9 cellular contexts compared by ENCODE assay signal in genomic region chr20:1467355-1468116, GRCh38. TPM values are rescaled to one million over a fixed set of nuclear protein-coding genes. Genes with fewer than 3 reads are reported as not detected.
DNase-seq lines count a peak whose midpoint lies in the region; ATAC-seq, FAIRE-seq and TF ChIP-seq lines count a peak whose summit lies in the region.
"Had no signal": no experiment of that assay in that cellular context is flagged by ENCODE, and none has a peak within 500 bp of the region (broad histone marks: within the 10 kb centered on the region; RNA-seq: fewer than 3 reads in every experiment).

No MANE protein-coding gene starts in this region.

- peaks cover 6% of the 10 kb centered on the region for H4K20me1 ChIP-seq in GM12878 (ENCODE audit: control insufficient read depth, insufficient read depth)

- H2AK5ac ChIP-seq in mesenchymal stem cell (ENCODE audit: low read length, severe bottlenecking), result peak overlapping the region; percentile 75

- H2BK120ac ChIP-seq in mesenchymal stem cell (ENCODE audit: low read depth, low read length), result no peak overlapping the region

- no peak for TF ChIP-seq RAD21 in GM12878 (IDR thresholded peaks at IDR 0.05; ENCODE audit: insufficient read depth, low read depth, low read length)

- no peak for TF ChIP-seq EP300 in GM12878 (IDR thresholded peaks at IDR 0.05; ENCODE audit: borderline replicate concordance in 1 of 2, control insufficient read depth in 1 of 2, low read depth in 2 of 2, low read length in 2 of 2)

- H3K9ac ChIP-seq in GM12878 (ENCODE audit: control insufficient read depth, insufficient read depth, low read length) (no peak overlapping the region), mesenchymal stem cell (ENCODE audit: low read length) (no peak overlapping the region)

- H3K27ac ChIP-seq in GM12878 (ENCODE audit: control insufficient read depth, insufficient read depth) (no peak overlapping the region), mesenchymal stem cell (ENCODE audit: low read length, poor library complexity, severe bottlenecking) (peak overlapping the region; percentile 23), upper lobe of right lung (peak overlapping the region; percentile 80)

- no TSS peak for BruUV-seq in GM12878 (replicated peaks; lab: Mats Ljungman, UMichigan)

- H3K79me2 ChIP-seq in GM12878 (ENCODE audit: control insufficient read depth, insufficient read depth, low read length), result peaks cover 19% of the 10 kb centered on the region

- FAIRE-seq in GM12878 (lab: Jason Lieb, UNC), result no peak

- H3K4ac ChIP-seq in mesenchymal stem cell (ENCODE audit: low read depth in 1 of 2, low read length in 2 of 2), result no peak overlapping the region

- no peaks in the 10 kb centered on the region for H3K9me3 ChIP-seq in GM12878 (replicated peaks; ENCODE audit: control insufficient read depth, insufficient read depth, low read length)
- H3K9me3 ChIP-seq in mesenchymal stem cell (ENCODE audit: control insufficient read depth, low read length), result no peaks in the 10 kb centered on the region
- H3K9me3 ChIP-seq in upper lobe of right lung, result no peaks in the 10 kb centered on the region

- TF ChIP-seq CTCF in NB4 (IDR thresholded peaks at IDR 0.05; ENCODE audit: low read depth, low read length) (no peak), GM12878 (IDR thresholded peaks at IDR 0.05 in 2 of 3, conservative IDR thresholded peaks at IDR 0.05 in 1 of 3; ENCODE audit: control insufficient read depth in 2 of 3, extremely low read depth in 1 of 3, insufficient read depth in 1 of 3, low read depth in 3 of 3, low read length in 3 of 3) (no peak), upper lobe of right lung (IDR thresholded peaks at IDR 0.05) (no peak)

- H3K23ac ChIP-seq in mesenchymal stem cell (ENCODE audit: low read length in 2 of 2), result no peak overlapping the region

- 0 out of 4 replicates have a peak, but pooled peaks cover 0 to 4% of the 10 kb centered on the region in 2 experiments for H3K36me3 ChIP-seq in GM12878 (ENCODE audit: control insufficient read depth in 2 of 2, insufficient read depth in 2 of 2, low read length in 1 of 2)
- H3K36me3 ChIP-seq in mesenchymal stem cell (ENCODE audit: control insufficient read depth in 1 of 2, insufficient read depth in 2 of 2, low read depth in 1 of 2, low read length in 2 of 2), result peaks cover 7 to 28% of the 10 kb centered on the region in 2 experiments
- peaks cover 19% of the 10 kb centered on the region for H3K36me3 ChIP-seq in upper lobe of right lung
- H3K36me3 ChIP-seq: cardiac muscle cell had no signal

- POLR2A ChIA-PET in GM12878 (lab: Charles Lee), result interaction anchor here (1.1 to 1.6 kb wide), 3 partner anchors 9 to 310 kb away, joined by 3 to 4 read pairs (median 4); no protein-coding TSS in a partner anchor

- H2AFZ ChIP-seq in GM12878 (ENCODE audit: control insufficient read depth, low read depth, low read length), result peak overlapping the region; percentile 3
- H2AFZ ChIP-seq in mesenchymal stem cell (ENCODE audit: low read depth, low read length), result no peak overlapping the region

- no peak overlapping the region for H2BK15ac ChIP-seq in mesenchymal stem cell (ENCODE audit: low read depth, poor library complexity, severe bottlenecking)

- no peak overlapping the region for H2BK5ac ChIP-seq in mesenchymal stem cell (ENCODE audit: low read depth, low read length, poor library complexity, severe bottlenecking)

- intact Hi-C loops in GM12878 (cut with micrococcal nuclease; ENCODE audit: unreplicated experiment) (loop anchor here (2.0 kb wide), 1 partner anchor 35 kb away; no protein-coding TSS in a partner anchor), upper lobe of right lung (cut with DNase I) (no loop called here)

- no peak overlapping the region for H3K18ac ChIP-seq in mesenchymal stem cell (ENCODE audit: low read depth in 1 of 2, low read length in 2 of 2)

- peak overlapping the region; percentile 43 for H4K8ac ChIP-seq in mesenchymal stem cell (ENCODE audit: low read length)

- in situ Hi-C loops in GM12878 (cut with MboI), result no loop called here

- peaks cover 25% of the 10 kb centered on the region for H3K4me1 ChIP-seq in GM12878 (ENCODE audit: control insufficient read depth, insufficient read depth, low read length)
- peaks cover 19% of the 10 kb centered on the region for H3K4me1 ChIP-seq in mesenchymal stem cell (ENCODE audit: control insufficient read depth, insufficient read depth, low read depth, low read length)
- peaks cover 25% of the 10 kb centered on the region for H3K4me1 ChIP-seq in upper lobe of right lung

- no peak overlapping the region for H2BK12ac ChIP-seq in mesenchymal stem cell (ENCODE audit: low read length in 2 of 2)

- H4K91ac ChIP-seq in mesenchymal stem cell (ENCODE audit: low read length), result no peak overlapping the region

- H3K79me1 ChIP-seq in mesenchymal stem cell (replicated peaks; ENCODE audit: low read length, poor library complexity, severe bottlenecking), result peaks cover 10% of the 10 kb centered on the region

- DNase-seq in D341Med (ENCODE audit: low spot score) (peak; percentile 2), NB4 (ENCODE audit: low read depth) (peak; percentile 92), GM12878 (ENCODE audit: low read depth, low spot score) (no peak), mesenchymal stem cell (no peak), upper lobe of right lung (no peak), NCI-H446 treated with DMSO at 0.1 percent for 48 hours (lab: John Stamatoyannopoulos, UW) (no peak), LoVo (ENCODE audit: low spot score) (no peak)

- ATAC-seq in GM12878, result no peak
- ATAC-seq in upper lobe of right lung, result peak; percentile 6
- no peak for ATAC-seq in HG02798 (IDR thresholded peaks at IDR 0.05; ENCODE audit: poor library complexity, unreplicated experiment)

- SMC1A ChIA-PET in GM12878 (lab: Charles Lee; ENCODE audit: uncharacterized antibody, unreplicated experiment), result interaction anchor here (1.0 to 4.4 kb wide), 5 partner anchors 31 to 254 kb away, joined by 3 to 24 read pairs (median 4); no protein-coding TSS in a partner anchor

- 0 out of 2 replicates have a peak overlapping the region, but pooled peaks have one; percentile 10 for H3K4me2 ChIP-seq in GM12878 (ENCODE audit: control insufficient read depth, insufficient read depth)
- no peak overlapping the region for H3K4me2 ChIP-seq in mesenchymal stem cell (ENCODE audit: low read length, poor library complexity, severe bottlenecking)

- H3K27me3 ChIP-seq in GM12878 (replicated peaks in 1 of 2; ENCODE audit: control insufficient read depth in 2 of 2, insufficient read depth in 2 of 2, low read length in 1 of 2), result no peaks in the 10 kb centered on the region; a peak in 1 of 4 replicates
- H3K27me3 ChIP-seq in mesenchymal stem cell (ENCODE audit: control insufficient read depth in 1 of 2, insufficient read depth in 1 of 2, low read length in 2 of 2), result no peaks in the 10 kb centered on the region
- H3K27me3 ChIP-seq in upper lobe of right lung, result no peaks in the 10 kb centered on the region
- H3K27me3 ChIP-seq: cardiac muscle cell had no signal

- TF ChIP-seq POLR2A in NB4 (IDR thresholded peaks at IDR 0.05; ENCODE audit: extremely low read depth, insufficient read length), result peak; percentile 54
- TF ChIP-seq POLR2A in GM12878 (IDR thresholded peaks at IDR 0.05; ENCODE audit: low read depth, low read length), result no peak

- RAD21 ChIA-PET in GM12878 (lab: Charles Lee; ENCODE audit: unreplicated experiment), result interaction anchor here (1.2 to 3.9 kb wide), 5 partner anchors 25 to 310 kb away, joined by 4 to 20 read pairs (median 7); no protein-coding TSS in a partner anchor

- H3K14ac ChIP-seq in mesenchymal stem cell (ENCODE audit: low read length in 2 of 2), result no peak overlapping the region

- CTCF ChIA-PET in GM12878 (lab: Yijun Ruan, JAX), result interaction anchor here (0.7 to 4.8 kb wide), 16 partner anchors 9 to 485 kb away, joined by 3 to 54 read pairs (median 6); partner anchors contain the start of gene SDCBP2

- WGBS in GM12878 (ENCODE audit: insufficient coverage, insufficient replicate concordance, low lambda C conversion rate, missing lambda C conversion rate), result 45% methylated on average over 22 of the region's 22 CpGs
- WGBS in mesenchymal stem cell, result 74% methylated on average over 22 of the region's 22 CpGs

- H3K4me3 ChIP-seq in NB4 (ENCODE audit: low read depth, low read length) (peak overlapping the region; percentile 68), GM12878 (no peak overlapping the region), mesenchymal stem cell (ENCODE audit: insufficient read depth in 1 of 2, low read depth in 1 of 2, low read length in 2 of 2) (no peak overlapping the region), upper lobe of right lung (peak overlapping the region; percentile 81)

RNA-seq across cellular contexts. Expression of gene NSFL1C, which starts 0.9 kb away (rescaled TPM):
- 45.2 and 47.9 TPM in 2 replicates for total RNA-seq in GM12878 (2013; cell fraction: nucleolus; rRNA removed)
- 34.8 and 34.9 TPM in 2 replicates for total RNA-seq in GM12878 (2014; rRNA removed)
- 19.5 and 21.5 TPM in 2 replicates for total RNA-seq in GM12878 (2014; rRNA removed; fragmentation: Illumina TruSeq; extraction: Trizol)
- total RNA-seq in GM12878 (2021), result 74.4 and 75.8 TPM in 2 replicates
- polyA plus RNA-seq in GM12878 (2011; ENCODE audit: low read depth), result 14.3 TPM
- 19.9 and 31.0 TPM in 2 replicates for polyA plus RNA-seq in GM12878 (2011; rRNA removed)
- polyA plus RNA-seq in GM12878 (2011; cell fraction: cytosol; rRNA removed), result 22.0 and 27.3 TPM in 2 replicates
- polyA plus RNA-seq in GM12878 (2011; cell fraction: nucleus; rRNA removed), result 45.3 and 47.5 TPM in 2 replicates
- polyA plus RNA-seq in GM12878 (2012), result 28.6 and 33.2 TPM in 2 replicates
- 75.4 and 77.5 TPM in 2 replicates for polyA plus RNA-seq in GM12878 (2014; fragmentation: Illumina TruSeq; extraction: Trizol)
- polyA plus RNA-seq in GM12878 (2014; fragmentation: Nextera tagmentation; extraction: Ambion mirVana), result 10 to 100 TPM; 27.7 to 29.4 TPM
- polyA plus RNA-seq in GM12878 (2014; rRNA removed), result 41.5 and 49.4 TPM in 2 replicates
- 100 to 1,000 TPM in 1 of 2 experiments, 10 to 100 TPM in 1; 92.2 to 100 TPM for polyA plus RNA-seq in GM12878 (2016; fragmentation: Nextera tagmentation; extraction: Ambion mirVana)
- polyA minus RNA-seq in GM12878 (2011; rRNA and poly(A)+ RNA removed), result 18.4 and 20.6 TPM in 2 replicates
- polyA minus RNA-seq in GM12878 (2011; cell fraction: cytosol; rRNA and poly(A)+ RNA removed), result 4.5 and 8.5 TPM in 2 replicates
- polyA minus RNA-seq in GM12878 (2011; cell fraction: nucleus; rRNA and poly(A)+ RNA removed), result 32.8 and 50.0 TPM in 2 replicates
- 50.4 TPM for polyA plus RNA-seq in mesenchymal stem cell (2013, experiment 1 of 2)
- 52.6 TPM for polyA plus RNA-seq in mesenchymal stem cell (2013, experiment 2 of 2)
- 73.4 TPM for total RNA-seq in upper lobe of right lung

RNA-seq across cellular contexts. Expression of gene SIRPB2, which starts 23.7 kb away (rescaled TPM):
- total RNA-seq in GM12878 (2013; cell fraction: nucleolus; rRNA removed), result not detected in 2 replicates
- total RNA-seq in GM12878 (2014; rRNA removed), result not detected in 2 replicates
- not detected in 2 replicates for total RNA-seq in GM12878 (2014; rRNA removed; fragmentation: Illumina TruSeq; extraction: Trizol)
- total RNA-seq in GM12878 (2021), result not detected in 2 replicates
- not detected for polyA plus RNA-seq in GM12878 (2011; ENCODE audit: low read depth)
- not detected in 2 replicates for polyA plus RNA-seq in GM12878 (2011; rRNA removed)
- polyA plus RNA-seq in GM12878 (2011; cell fraction: cytosol; rRNA removed), result not detected in 2 replicates
- not detected in 2 replicates for polyA plus RNA-seq in GM12878 (2011; cell fraction: nucleus; rRNA removed)
- polyA plus RNA-seq in GM12878 (2012), result not detected in 2 replicates
- not detected in 2 replicates for polyA plus RNA-seq in GM12878 (2014; fragmentation: Illumina TruSeq; extraction: Trizol)
- polyA plus RNA-seq in GM12878 (2014; fragmentation: Nextera tagmentation; extraction: Ambion mirVana), result not detected
- not detected in 2 replicates for polyA plus RNA-seq in GM12878 (2014; rRNA removed)
- polyA plus RNA-seq in GM12878 (2016; fragmentation: Nextera tagmentation; extraction: Ambion mirVana), result not detected
- polyA minus RNA-seq in GM12878 (2011; rRNA and poly(A)+ RNA removed), result not detected in 2 replicates
- polyA minus RNA-seq in GM12878 (2011; cell fraction: cytosol; rRNA and poly(A)+ RNA removed), result not detected in 2 replicates
- not detected in 2 replicates for polyA minus RNA-seq in GM12878 (2011; cell fraction: nucleus; rRNA and poly(A)+ RNA removed)
- polyA plus RNA-seq in mesenchymal stem cell (2013, experiment 1 of 2), result not detected
- not detected for polyA plus RNA-seq in mesenchymal stem cell (2013, experiment 2 of 2)
- total RNA-seq in upper lobe of right lung, result 14.3 TPM
- total RNA-seq: cardiac muscle cell had no signal
- polyA plus RNA-seq: cardiac muscle cell had no signal

Comparison
In these comparisons a context has a peak if more than half of its experiments do, and no peak if none do; other contexts are left out.
1. DNase-seq: peak in D341Med (single experiment) and NB4 (single experiment); none in GM12878 (single experiment), mesenchymal stem cell (single experiment), upper lobe of right lung (single experiment), NCI-H446 treated with DMSO at 0.1 percent for 48 hours (single experiment) and LoVo (single experiment).
2. H3K4me3 ChIP-seq: peak in NB4 (single experiment) and upper lobe of right lung (single experiment); none in GM12878 (single experiment) and mesenchymal stem cell (0 of 2).
3. RNA of gene SIRPB2, which starts 23.7 kb away (total RNA-seq): 14.3 TPM in upper lobe of right lung (single experiment); not detected in GM12878; every median in the first group is over 10 times any median in the second.